In the genomic region with DNA sequence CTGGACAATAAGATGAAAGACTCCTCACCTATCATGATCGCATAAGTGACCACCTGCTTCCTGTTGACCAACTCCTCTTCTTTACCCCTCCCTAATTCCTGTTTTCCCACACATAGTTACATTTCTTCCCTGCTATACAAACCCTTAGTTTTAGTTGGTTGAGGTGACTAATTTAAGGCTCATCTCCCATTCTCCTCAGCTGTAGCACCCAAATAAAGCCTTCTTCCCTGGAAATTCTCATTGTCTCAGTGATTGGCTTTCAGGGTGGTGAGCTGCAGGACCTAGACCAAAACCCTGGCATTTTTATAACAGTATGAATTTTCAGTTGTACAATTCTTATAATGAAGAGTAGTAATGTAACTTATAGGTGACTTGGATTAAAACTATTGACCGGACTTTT, we compare ENCODE assay signal across 1 cellular context.
TF ChIP-seq lines count a peak whose summit lies in the region.

No MANE protein-coding gene starts in this region.

TF ChIP-seq in GM23338, 12 proteins besides CTCF, POLR2A, EP300 and RAD21 (continued from another document):
- TF ChIP-seq REST (IDR thresholded peaks at IDR 0.05; ENCODE audit: unreplicated experiment) (no peak), POLR2AphosphoS5 (IDR thresholded peaks at IDR 0.05; ENCODE audit: low read depth) (no peak), ZNF462 (CRISPR knock-in tag; IDR thresholded peaks at IDR 0.05) (no peak), JUNB (IDR thresholded peaks at IDR 0.05; ENCODE audit: unreplicated experiment) (no peak), EZH2phosphoT487 (IDR thresholded peaks at IDR 0.05; ENCODE audit: unreplicated experiment) (no peak), ZNF331 (CRISPR knock-in tag; IDR thresholded peaks at IDR 0.05; ENCODE audit: low read depth) (no peak), ZNF114 (CRISPR knock-in tag; IDR thresholded peaks at IDR 0.05) (no peak), EZH2 (IDR thresholded peaks at IDR 0.05; ENCODE audit: low read depth, unreplicated experiment) (no peak), CREB1 (CRISPR knock-in tag; IDR thresholded peaks at IDR 0.05; ENCODE audit: low read depth) (no peak), NANOG (IDR thresholded peaks at IDR 0.05; ENCODE audit: borderline replicate concordance) (no peak), STAT1 (IDR thresholded peaks at IDR 0.05; ENCODE audit: unreplicated experiment) (no peak)
